14 cellular contexts compared by ENCODE assay signal in genomic region chr9:28808042-28808441, GRCh38.
DNase-seq lines count a peak whose midpoint lies in the region; ATAC-seq lines count a peak whose summit lies in the region.
"Had no signal": no experiment of that assay in that cellular context is flagged by ENCODE, and none has a peak within 500 bp of the region (broad histone marks: within the 10 kb centered on the region; RNA-seq: fewer than 3 reads in every experiment).

No MANE protein-coding gene starts in this region.

- no peak overlapping the region for H3K27ac Mint-ChIP-seq in activated CD8-positive, alpha-beta memory T cell treated with anti-CD3 and anti-CD28 coated beads, Interleukin-2, amount 10 ng/mL, durations not matched to agents 7 days and 5 days
- H3K27ac Mint-ChIP-seq: activated naive CD4-positive, alpha-beta T cell treated with anti-CD3 and anti-CD28 coated beads, Interleukin-2, amount 50 U/mL, for 24 hours had no signal

- no peak for ATAC-seq in activated CD8-positive, alpha-beta memory T cell treated with anti-CD3 and anti-CD28 coated beads, Interleukin-2, amount 10 ng/mL, durations not matched to agents 7 days and 5 days
- ATAC-seq in GM21528 (IDR thresholded peaks at IDR 0.05; ENCODE audit: low FRiP score, unreplicated experiment), result no peak
- ATAC-seq: left cardiac atrium had no signal

- CTCF ChIA-PET in activated CD8-positive, alpha-beta memory T cell treated with anti-CD3 and anti-CD28 coated beads, Interleukin-2, amount 10 ng/mL, durations not matched to agents 7 days and 5 days (lab: Charles Lee), result no interaction called here

- no peaks in the 10 kb centered on the region for H3K4me1 Mint-ChIP-seq in activated CD8-positive, alpha-beta memory T cell treated with anti-CD3 and anti-CD28 coated beads, Interleukin-2, amount 10 ng/mL, durations not matched to agents 7 days and 5 days
- H3K4me1 Mint-ChIP-seq: activated naive CD4-positive, alpha-beta T cell treated with anti-CD3 and anti-CD28 coated beads, Interleukin-2, amount 50 U/mL, for 24 hours; neural crest cell had no signal

- no peaks in the 10 kb centered on the region for H3K36me3 Mint-ChIP-seq in activated CD8-positive, alpha-beta memory T cell treated with anti-CD3 and anti-CD28 coated beads, Interleukin-2, amount 10 ng/mL, durations not matched to agents 7 days and 5 days
- H3K36me3 Mint-ChIP-seq: activated naive CD4-positive, alpha-beta T cell treated with anti-CD3 and anti-CD28 coated beads, Interleukin-2, amount 50 U/mL, for 24 hours had no signal

- no peaks in the 10 kb centered on the region for H3K9me3 Mint-ChIP-seq in activated CD8-positive, alpha-beta memory T cell treated with anti-CD3 and anti-CD28 coated beads, Interleukin-2, amount 10 ng/mL, durations not matched to agents 7 days and 5 days (ENCODE audit: low read depth)

- no peaks in the 10 kb centered on the region for H3K27me3 Mint-ChIP-seq in activated CD8-positive, alpha-beta memory T cell treated with anti-CD3 and anti-CD28 coated beads, Interleukin-2, amount 10 ng/mL, durations not matched to agents 7 days and 5 days
- H3K27me3 Mint-ChIP-seq: activated naive CD4-positive, alpha-beta T cell treated with anti-CD3 and anti-CD28 coated beads, Interleukin-2, amount 50 U/mL, for 24 hours had no signal

- H3K4me3 Mint-ChIP-seq in activated CD8-positive, alpha-beta memory T cell treated with anti-CD3 and anti-CD28 coated beads, Interleukin-2, amount 10 ng/mL, durations not matched to agents 7 days and 5 days, result no peak overlapping the region
- H3K4me3 Mint-ChIP-seq: activated naive CD4-positive, alpha-beta T cell treated with anti-CD3 and anti-CD28 coated beads, Interleukin-2, amount 50 U/mL, for 24 hours; neural crest cell had no signal

- DNase-seq in HPDE6-E6E7 (ENCODE audit: extremely low spot score) (peak; percentile 17), NCI-H524 (lab: John Stamatoyannopoulos, UW) (peak; percentile 38 to 73), cerebellar cortex (ENCODE audit: low spot score) (peak; percentile 18), middle frontal gyrus (ENCODE audit: extremely low spot score, low spot score) (peak; percentile 34), NCI-H510A (lab: John Stamatoyannopoulos, UW) (no peak)
- DNase-seq in activated CD8-positive, alpha-beta memory T cell treated with anti-CD3 and anti-CD28 coated beads, Interleukin-2, amount 10 ng/mL, durations not matched to agents 7 days and 5 days, result no peak
- DNase-seq in activated CD4-positive, alpha-beta T cell treated with anti-CD3 and anti-CD28 coated beads for 1 hour, result no peak
- DNase-seq: activated CD4-positive, alpha-beta T cell treated with anti-CD3 and anti-CD28 coated beads, Interleukin-2, amount 50 U/mL, for 4 hours; COR-L47; left cardiac atrium; T-helper 1 cell had no signal

Comparison
In these comparisons a context has a peak if more than half of its experiments do, and no peak if none do; other contexts are left out.
1. DNase-seq: peak in HPDE6-E6E7 (single experiment), NCI-H524 (2 of 2), cerebellar cortex (single experiment) and middle frontal gyrus (single experiment); none in activated CD8-positive, alpha-beta memory T cell treated with anti-CD3 and anti-CD28 coated beads, Interleukin-2, amount 10 ng/mL, durations not matched to agents 7 days and 5 days (single experiment), activated CD4-positive, alpha-beta T cell treated with anti-CD3 and anti-CD28 coated beads for 1 hour (single experiment) and NCI-H510A (single experiment).